ENCODE assay signal across 26 cellular contexts in the genomic region with DNA sequence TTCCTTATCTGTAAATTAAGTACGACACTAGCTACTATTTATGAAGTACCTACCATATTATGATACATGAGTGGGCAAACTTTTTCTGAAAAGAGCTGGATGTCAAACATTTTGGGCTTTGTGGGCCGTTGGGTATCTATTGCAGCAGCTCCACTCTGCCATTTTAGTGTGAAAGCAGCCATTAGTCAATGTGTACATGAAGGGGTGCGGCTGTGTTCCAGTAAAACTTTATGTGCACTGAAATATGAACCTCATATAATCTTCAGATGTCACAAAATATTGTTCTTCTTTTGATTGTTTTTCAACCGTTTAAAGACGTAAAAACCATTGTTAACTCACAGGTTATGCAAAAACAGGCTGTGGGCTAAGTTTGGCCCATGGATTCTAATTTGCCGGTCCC. TPM values are rescaled to one million over a fixed set of nuclear protein-coding genes. Genes with fewer than 3 reads are reported as not detected.
DNase-seq lines count a peak whose midpoint lies in the region; ATAC-seq, FAIRE-seq and TF ChIP-seq lines count a peak whose summit lies in the region.
"Had no signal": no experiment of that assay in that cellular context is flagged by ENCODE, and none has a peak within 500 bp of the region (broad histone marks: within the 10 kb centered on the region; RNA-seq: fewer than 3 reads in every experiment).

No MANE protein-coding gene starts in this region.

- H3K4me3 Mint-ChIP-seq in effector memory CD8-positive, alpha-beta T cell: no peak overlapping the region
- H3K4me3 Mint-ChIP-seq: CD14-positive monocyte; CD4-positive, alpha-beta memory T cell; CD4-positive, CD25-positive, alpha-beta regulatory T cell; CD8-positive, alpha-beta memory T cell had no signal

- CTCF ChIA-PET in PC-3 (lab: Charles Lee): interaction anchor here (0.5 to 2.2 kb wide), 2 partner anchors 9 to 363 kb away, joined by 4 to 8 read pairs; no protein-coding TSS in a partner anchor
- CTCF ChIA-PET in HEK293T (lab: Yijun Ruan, JAX): interaction anchor here (0.9 kb wide), 1 partner anchor 9 kb away, joined by 4 read pairs; no protein-coding TSS in a partner anchor

- peaks cover 0 to 3% of the 10 kb centered on the region in 2 donors for H3K4me1 Mint-ChIP-seq in effector memory CD8-positive, alpha-beta T cell (ENCODE audit: low read depth in 2 of 2)

- no peaks in the 10 kb centered on the region for H3K9me2 ChIP-seq in PC-3 (replicated peaks; ENCODE audit: low read length)

- peak; percentile 82 for ATAC-seq in PC-3
- ATAC-seq in mucosa of descending colon: peak; percentile 88
- ATAC-seq in HG02763 (IDR thresholded peaks at IDR 0.05; ENCODE audit: unreplicated experiment): no peak
- no peak for ATAC-seq in effector memory CD8-positive, alpha-beta T cell (replicated peaks)
- ATAC-seq: GM12878 had no signal

- H3K9ac ChIP-seq in PC-3 (ENCODE audit: low read length): no peak overlapping the region
- H3K9ac ChIP-seq: BLaER1 had no signal

- peaks cover 23% of the 10 kb centered on the region for H3K4me1 ChIP-seq in PC-3 (ENCODE audit: insufficient read depth, low read length)
- H3K4me1 ChIP-seq in mucosa of descending colon (ENCODE audit: low read depth): no peaks in the 10 kb centered on the region
- H3K4me1 ChIP-seq: BE2C, BLaER1 had no signal

- H3K36me3 ChIP-seq in PC-3 (ENCODE audit: low read depth, low read length): peaks cover 16% of the 10 kb centered on the region; the same call in 1 of the 2 replicates
- no peaks in the 10 kb centered on the region for H3K36me3 ChIP-seq in mucosa of descending colon (ENCODE audit: low read depth)
- H3K36me3 ChIP-seq: BE2C had no signal

- POLR2A ChIA-PET in PC-3 (lab: Charles Lee; ENCODE audit: unreplicated experiment): no interaction called here
- POLR2A ChIA-PET in HEK293T (lab: Yijun Ruan, JAX): no interaction called here

- no TSS peak for BruUV-seq in PC-3 (replicated peaks; lab: Mats Ljungman, UMichigan)

- H3K27ac ChIP-seq in PC-3 (ENCODE audit: low read length) (peak overlapping the region; percentile 64), epithelial cell of prostate (peak overlapping the region; percentile 41)
- H3K27ac ChIP-seq: BLaER1 had no signal

- intact Hi-C loops in PC-3 (cut with micrococcal nuclease) (no loop called here), mucosa of descending colon (cut with DNase I, micrococcal nuclease) (no loop called here)

- no peak overlapping the region for H3K27ac Mint-ChIP-seq in effector memory CD8-positive, alpha-beta T cell
- H3K27ac Mint-ChIP-seq: CD4-positive, CD25-positive, alpha-beta regulatory T cell had no signal

- H3K27me3 ChIP-seq in PC-3 (ENCODE audit: low read length): no peaks in the 10 kb centered on the region
- H3K27me3 ChIP-seq: BE2C had no signal

- DNase-seq in PC-3 (peak; percentile 50), epithelial cell of prostate (ENCODE audit: low read depth, low spot score) (no peak), mucosa of descending colon (peak in 1 of 3 donors; percentile 47), HEK293T (ENCODE audit: extremely low spot score) (no peak), GM12891 (ENCODE audit: insufficient read length, low spot score) (no peak)
- DNase-seq in effector memory CD8-positive, alpha-beta T cell: no peak
- DNase-seq: 8988T; ACHN; BE2C; C1 segment of cervical spinal cord; CD4-positive, alpha-beta memory T cell; CD4-positive, CD25-positive, alpha-beta regulatory T cell; CD8-positive, alpha-beta memory T cell; DMS 273 treated with DMSO at 0.1 percent for 48 hours; DMS153; DMS53; DMS79; DND-41; GDM1 had no signal

- H4K20me1 ChIP-seq in PC-3 (ENCODE audit: low read length): no peaks in the 10 kb centered on the region

- H3K9me3 ChIP-seq in PC-3 (ENCODE audit: low read length) (no peaks in the 10 kb centered on the region), mucosa of descending colon (no peaks in the 10 kb centered on the region)
- H3K9me3 ChIP-seq: BE2C, BLaER1 had no signal

- no peaks in the 10 kb centered on the region for H3K27me3 Mint-ChIP-seq in effector memory CD8-positive, alpha-beta T cell
- H3K27me3 Mint-ChIP-seq: CD4-positive, alpha-beta memory T cell; CD4-positive, CD25-positive, alpha-beta regulatory T cell had no signal

- TF ChIP-seq POLR2A in GM12891 (IDR thresholded peaks at IDR 0.05; ENCODE audit: low read depth, low read length): no peak

- H2AFZ ChIP-seq in PC-3 (ENCODE audit: low read length): no peak overlapping the region

- H3K79me2 ChIP-seq in PC-3 (ENCODE audit: low read length): no peaks in the 10 kb centered on the region

- H3K36me3 Mint-ChIP-seq in effector memory CD8-positive, alpha-beta T cell (ENCODE audit: insufficient read depth): peaks cover 29% of the 10 kb centered on the region

- no peaks in the 10 kb centered on the region for H3F3A ChIP-seq in PC-3 (ENCODE audit: low read length, unreplicated experiment)

- H3K4me2 ChIP-seq in PC-3 (ENCODE audit: low read length): peak overlapping the region; percentile 51
- H3K4me2 ChIP-seq: BLaER1 had no signal

- no peak for TF ChIP-seq CTCF in PC-3 (conservative IDR thresholded peaks at IDR 0.05; ENCODE audit: low read depth, low read length)
- TF ChIP-seq CTCF in mucosa of descending colon (IDR thresholded peaks at IDR 0.05): no peak

- H3K9me3 Mint-ChIP-seq in effector memory CD8-positive, alpha-beta T cell: no peaks in the 10 kb centered on the region
- H3K9me3 Mint-ChIP-seq: CD4-positive, CD25-positive, alpha-beta regulatory T cell had no signal

- FAIRE-seq in GM12891 (lab: Jason Lieb, UNC): no peak
- FAIRE-seq: A204.1, GM12878, GM18507, GM19239 had no signal

- H3K4me3 ChIP-seq in PC-3 (ENCODE audit: low read length) (0 out of 2 replicates have a peak overlapping the region, but pooled peaks have one; percentile 20), mucosa of descending colon (no peak overlapping the region)
- H3K4me3 ChIP-seq: BLaER1, GM12878 had no signal

TF ChIP-seq in HEK293T, 16 proteins besides CTCF, POLR2A, EP300 and RAD21:
- TF ChIP-seq L3MBTL2 (conservative IDR thresholded peaks at IDR 0.05) (no peak), FOXM1 (IDR thresholded peaks at IDR 0.05; ENCODE audit: borderline replicate concordance) (no peak), NFRKB (IDR thresholded peaks at IDR 0.05) (no peak), ELF4 (IDR thresholded peaks at IDR 0.05) (no peak), CTBP1 (IDR thresholded peaks at IDR 0.05; ENCODE audit: borderline replicate concordance) (no peak), ARNT (IDR thresholded peaks at IDR 0.05) (no peak), BHLHE40 (IDR thresholded peaks at IDR 0.05; ENCODE audit: borderline replicate concordance) (no peak), LEF1 (IDR thresholded peaks at IDR 0.05; ENCODE audit: borderline replicate concordance) (no peak), TARDBP (IDR thresholded peaks at IDR 0.05) (no peak), ZNF384 (IDR thresholded peaks at IDR 0.05) (no peak), SP1 (IDR thresholded peaks at IDR 0.05) (no peak)
- TF ChIP-seq, protein P1, sequence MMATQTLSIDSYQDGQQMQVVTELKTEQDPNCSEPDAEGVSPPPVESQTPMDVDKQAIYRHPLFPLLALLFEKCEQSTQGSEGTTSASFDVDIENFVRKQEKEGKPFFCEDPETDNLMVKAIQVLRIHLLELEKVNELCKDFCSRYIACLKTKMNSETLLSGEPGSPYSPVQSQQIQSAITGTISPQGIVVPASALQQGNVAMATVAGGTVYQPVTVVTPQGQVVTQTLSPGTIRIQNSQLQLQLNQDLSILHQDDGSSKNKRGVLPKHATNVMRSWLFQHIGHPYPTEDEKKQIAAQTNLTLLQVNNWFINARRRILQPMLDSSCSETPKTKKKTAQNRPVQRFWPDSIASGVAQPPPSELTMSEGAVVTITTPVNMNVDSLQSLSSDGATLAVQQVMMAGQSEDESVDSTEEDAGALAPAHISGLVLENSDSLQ (IDR thresholded peaks at IDR 0.05): no peak

TF ChIP-seq in GM12891, 5 proteins besides CTCF, POLR2A, EP300 and RAD21:
- TF ChIP-seq SPI1 (IDR thresholded peaks at IDR 0.05; ENCODE audit: low read depth, low read length) (no peak), TAF1 (IDR thresholded peaks at IDR 0.05; ENCODE audit: low read depth, low read length) (no peak), PAX5 (IDR thresholded peaks at IDR 0.05; ENCODE audit: insufficient read depth, low read length, severe bottlenecking) (no peak), POLR2AphosphoS5 (IDR thresholded peaks at IDR 0.05; ENCODE audit: low read depth, low read length) (no peak), POU2F2 (IDR thresholded peaks at IDR 0.05; ENCODE audit: low read depth, low read length) (no peak)

RNA-seq across cellular contexts. Expression of a gene that starts 14.1 kb away (rescaled TPM):
- total RNA-seq in PC-3 (2014; rRNA removed) (63.1 and 73.9 TPM in 2 replicates), mucosa of descending colon (10 to 100 TPM; 37.0 to 68.5 (median 56.4) TPM)
- polyA plus RNA-seq in GM12891 (2012; ENCODE audit: low read depth, missing spikeins): 39.1 TPM

Comparison
In these comparisons a context has a peak if more than half of its experiments do, and no peak if none do; other contexts are left out.
1. ATAC-seq: peak in PC-3 (single experiment) and mucosa of descending colon (single experiment); none in HG02763 (single experiment) and effector memory CD8-positive, alpha-beta T cell (single experiment).